ENCODE assay signal across 13 cellular contexts in genomic region chrX:2521092-2521926, GRCh38. TPM values are rescaled to one million over a fixed set of nuclear protein-coding genes. Genes with fewer than 3 reads are reported as not detected.
DNase-seq lines count a peak whose midpoint lies in the region; ATAC-seq and TF ChIP-seq lines count a peak whose summit lies in the region.
"Had no signal": no experiment of that assay in that cellular context is flagged by ENCODE, and none has a peak within 500 bp of the region (broad histone marks: within the 10 kb centered on the region; RNA-seq: fewer than 3 reads in every experiment).

No MANE protein-coding gene starts in this region.

- POLR2A ChIA-PET in WTC11 (lab: Charles Lee) (no interaction called here), MCF 10A (lab: Yijun Ruan, JAX) (no interaction called here)

- H3K27ac ChIP-seq in gastroesophageal sphincter = no peak overlapping the region
- no peak overlapping the region for H3K27ac ChIP-seq in foreskin keratinocyte

- BruUV-seq in MCF 10A (replicated peaks; lab: Mats Ljungman, UMichigan) = no TSS peak

- H3K36me3 Mint-ChIP-seq in WTC11 = no peaks in the 10 kb centered on the region
- no peaks in the 10 kb centered on the region for H3K36me3 Mint-ChIP-seq in activated naive CD4-positive, alpha-beta T cell treated with anti-CD3 and anti-CD28 coated beads, Interleukin-2, amount 50 U/mL, for 72 hours
- H3K36me3 Mint-ChIP-seq in MCF 10A (ENCODE audit: insufficient read depth, unreplicated experiment) = peaks cover 7% of the 10 kb centered on the region

- no peak for TF ChIP-seq EP300 in gastroesophageal sphincter (IDR thresholded peaks at IDR 0.05)

- peaks cover under 1% of the 10 kb centered on the region for H3K27me3 Mint-ChIP-seq in stimulated activated naive CD8-positive, alpha-beta T cell treated with anti-CD3 and anti-CD28 coated beads, Interleukin-15, amount 100 ng/mL, for 72 hours
- H3K27me3 Mint-ChIP-seq in WTC11 (ENCODE audit: low read depth) (no peaks in the 10 kb centered on the region), MCF 10A (ENCODE audit: insufficient read depth, unreplicated experiment) (peaks cover 21% of the 10 kb centered on the region)

- H3K27me3 ChIP-seq in gastroesophageal sphincter = no peaks in the 10 kb centered on the region
- no peaks in the 10 kb centered on the region for H3K27me3 ChIP-seq in foreskin keratinocyte

- CTCF ChIA-PET in WTC11 (lab: Charles Lee) = no interaction called here
- CTCF ChIA-PET in MCF 10A (lab: Yijun Ruan, JAX) = no interaction called here

- WGBS in gastroesophageal sphincter (ENCODE audit: low coverage in 1 of 2), 2 donors = 17% methylated on average over 6 to 14 of the region's 15 CpGs

- TF ChIP-seq POLR2A in gastroesophageal sphincter (IDR thresholded peaks at IDR 0.05) = no peak

- no peaks in the 10 kb centered on the region for H3K36me3 ChIP-seq in gastroesophageal sphincter

- no peak for TF ChIP-seq CTCF in WTC11 (IDR thresholded peaks at IDR 0.05)
- TF ChIP-seq CTCF in gastroesophageal sphincter (IDR thresholded peaks at IDR 0.05) = no peak
- no peak for TF ChIP-seq CTCF in foreskin keratinocyte (conservative IDR thresholded peaks at IDR 0.05)
- TF ChIP-seq CTCF in MCF 10A (IDR thresholded peaks at IDR 0.05; ENCODE audit: unreplicated experiment) = no peak

- peaks cover 6% of the 10 kb centered on the region for H3K4me1 Mint-ChIP-seq in stimulated activated naive CD8-positive, alpha-beta T cell treated with anti-CD3 and anti-CD28 coated beads, Interleukin-15, amount 100 ng/mL, for 72 hours
- H3K4me1 Mint-ChIP-seq in WTC11 (peaks cover 24% of the 10 kb centered on the region), MCF 10A (ENCODE audit: insufficient read depth, unreplicated experiment) (no peaks in the 10 kb centered on the region)

- no peak overlapping the region for H3K4me3 Mint-ChIP-seq in stimulated activated naive CD8-positive, alpha-beta T cell treated with anti-CD3 and anti-CD28 coated beads, Interleukin-15, amount 100 ng/mL, for 72 hours
- no peak overlapping the region for H3K4me3 Mint-ChIP-seq in WTC11
- H3K4me3 Mint-ChIP-seq in MCF 10A (ENCODE audit: unreplicated experiment) = no peak overlapping the region

- intact Hi-C loops in MCF 10A (cut with micrococcal nuclease) = no loop called here

- no peak for DNase-seq in stimulated activated naive CD8-positive, alpha-beta T cell treated with anti-CD3 and anti-CD28 coated beads, Interleukin-15, Interleukin-2, amounts not matched to agents 100 U/mL and 50 U/mL, for 24 hours
- no peak for DNase-seq in stimulated activated naive CD8-positive, alpha-beta T cell treated with anti-CD3 and anti-CD28 coated beads, Interleukin-15, amount 100 ng/mL, for 72 hours
- DNase-seq in WTC11 (ENCODE audit: low spot score) = no peak
- no peak for DNase-seq in activated naive CD4-positive, alpha-beta T cell treated with anti-CD3 and anti-CD28 coated beads, Interleukin-2, amount 50 U/mL, for 72 hours (ENCODE audit: low spot score in 2 of 2)
- no peak for DNase-seq in foreskin keratinocyte
- no peak for DNase-seq in MCF 10A (ENCODE audit: unreplicated experiment)
- DNase-seq: central memory CD4-positive, alpha-beta T cell; NCI-H526 treated with DMSO at 0.1 percent for 48 hours; posterior cingulate gyrus; stimulated activated naive CD4-positive, alpha-beta T cell treated with Interleukin-2 at 50 U/mL for 16 hours had no signal

- no peak overlapping the region for H3K27ac Mint-ChIP-seq in stimulated activated naive CD8-positive, alpha-beta T cell treated with anti-CD3 and anti-CD28 coated beads, Interleukin-15, amount 100 ng/mL, for 72 hours
- H3K27ac Mint-ChIP-seq in WTC11 (peak overlapping the region; percentile 66; the same call in 1 of the 2 replicates), MCF 10A (ENCODE audit: low read depth, unreplicated experiment) (no peak overlapping the region)
- H3K27ac Mint-ChIP-seq in activated naive CD4-positive, alpha-beta T cell treated with anti-CD3 and anti-CD28 coated beads, Interleukin-2, amount 50 U/mL, for 72 hours = no peak overlapping the region

- ATAC-seq in stimulated activated naive CD8-positive, alpha-beta T cell treated with anti-CD3 and anti-CD28 coated beads, Interleukin-15, Interleukin-2, amounts not matched to agents 100 U/mL and 50 U/mL, for 24 hours = peak; percentile 43
- ATAC-seq in stimulated activated naive CD8-positive, alpha-beta T cell treated with anti-CD3 and anti-CD28 coated beads, Interleukin-15, amount 100 ng/mL, for 72 hours = no peak
- ATAC-seq in HG02884 (IDR thresholded peaks at IDR 0.05; ENCODE audit: unreplicated experiment) = peak; percentile 82
- no peak for ATAC-seq in WTC11
- no peak for ATAC-seq in gastroesophageal sphincter
- ATAC-seq in activated naive CD4-positive, alpha-beta T cell treated with anti-CD3 and anti-CD28 coated beads, Interleukin-2, amount 50 U/mL, for 72 hours = no peak
- ATAC-seq in foreskin keratinocyte = no peak
- ATAC-seq: HCT116 had no signal

- no peaks in the 10 kb centered on the region for H3K9me3 ChIP-seq in gastroesophageal sphincter

- no peaks in the 10 kb centered on the region for H3K4me1 ChIP-seq in gastroesophageal sphincter
- no peaks in the 10 kb centered on the region for H3K4me1 ChIP-seq in foreskin keratinocyte

- H3K9me3 Mint-ChIP-seq in stimulated activated naive CD8-positive, alpha-beta T cell treated with anti-CD3 and anti-CD28 coated beads, Interleukin-15, amount 100 ng/mL, for 72 hours = peaks cover under 1% of the 10 kb centered on the region in 2 donors
- H3K9me3 Mint-ChIP-seq in WTC11 = peaks cover under 1% of the 10 kb centered on the region
- H3K9me3 Mint-ChIP-seq in activated naive CD4-positive, alpha-beta T cell treated with anti-CD3 and anti-CD28 coated beads, Interleukin-2, amount 50 U/mL, for 72 hours = no peaks in the 10 kb centered on the region
- no peaks in the 10 kb centered on the region for H3K9me3 Mint-ChIP-seq in MCF 10A (ENCODE audit: unreplicated experiment)

- no peak overlapping the region for H3K4me3 ChIP-seq in gastroesophageal sphincter

TF ChIP-seq in WTC11, 78 proteins besides CTCF, POLR2A, EP300 and RAD21 (continues in another document):
- TF ChIP-seq CREM (CRISPR knock-in tag; IDR thresholded peaks at IDR 0.05) (no peak), MAX (CRISPR knock-in tag; IDR thresholded peaks at IDR 0.05) (no peak), ZNF138 (CRISPR knock-in tag; conservative IDR thresholded peaks at IDR 0.05) (no peak), ZNF396 (CRISPR knock-in tag; IDR thresholded peaks at IDR 0.05; ENCODE audit: borderline replicate concordance) (no peak), ZNF532 (CRISPR knock-in tag; IDR thresholded peaks at IDR 0.05; ENCODE audit: borderline replicate concordance) (no peak), GTF2I (CRISPR knock-in tag; conservative IDR thresholded peaks at IDR 0.05) (no peak), JUN (CRISPR knock-in tag; IDR thresholded peaks at IDR 0.05) (no peak)

RNA-seq across cellular contexts. Expression of gene DHRSX, which starts 20.5 kb away (rescaled TPM):
- 28.2 to 34.3 TPM (median 33.4 TPM) in 3 replicates for total RNA-seq in WTC11 (2021)
- total RNA-seq in gastroesophageal sphincter = 10 to 100 TPM; 16.8 to 26.3 (median 21.1) TPM
- total RNA-seq in activated naive CD4-positive, alpha-beta T cell treated with anti-CD3 and anti-CD28 coated beads, Interleukin-2, amount 50 U/mL, for 72 hours = 10 to 100 TPM; 16.4 to 16.6 TPM
- 18.8 and 22.2 TPM in 2 replicates for total RNA-seq in foreskin keratinocyte
- 26.5 and 29.4 TPM in 2 replicates for polyA plus RNA-seq in foreskin keratinocyte
- 23.9 and 26.5 TPM in 2 replicates for total RNA-seq in MCF 10A (2022)

RNA-seq across cellular contexts. Expression of gene ZBED1, which starts 20.5 kb away (rescaled TPM):
- total RNA-seq in WTC11 (2021) (45.1 to 49.2 TPM (median 47.3 TPM) in 3 replicates), gastroesophageal sphincter (10 to 100 TPM; 37.2 to 41.1 (median 39.4) TPM), foreskin keratinocyte (23.1 and 25.3 TPM in 2 replicates), MCF 10A (2022) (19.6 and 23.7 TPM in 2 replicates)
- total RNA-seq in activated naive CD4-positive, alpha-beta T cell treated with anti-CD3 and anti-CD28 coated beads, Interleukin-2, amount 50 U/mL, for 72 hours = 10 to 100 TPM; 19.2 to 33.4 TPM
- polyA plus RNA-seq in foreskin keratinocyte = 11.5 and 14.3 TPM in 2 replicates

Comparison
In these comparisons a context has a peak if more than half of its experiments do, and no peak if none do; other contexts are left out.
1. ATAC-seq: peak in stimulated activated naive CD8-positive, alpha-beta T cell treated with anti-CD3 and anti-CD28 coated beads, Interleukin-15, Interleukin-2, amounts not matched to agents 100 U/mL and 50 U/mL, for 24 hours (single experiment) and HG02884 (single experiment); none in stimulated activated naive CD8-positive, alpha-beta T cell treated with anti-CD3 and anti-CD28 coated beads, Interleukin-15, amount 100 ng/mL, for 72 hours (single experiment), WTC11 (single experiment), gastroesophageal sphincter (single experiment), activated naive CD4-positive, alpha-beta T cell treated with anti-CD3 and anti-CD28 coated beads, Interleukin-2, amount 50 U/mL, for 72 hours (0 of 2) and foreskin keratinocyte (single experiment).